In genomic region chr11:106421673-106422292, GRCh38 we compare ENCODE assay signal across 24 cellular contexts.
DNase-seq lines count a peak whose midpoint lies in the region; ATAC-seq and TF ChIP-seq lines count a peak whose summit lies in the region.
"Had no signal": no experiment of that assay in that cellular context is flagged by ENCODE, and none has a peak within 500 bp of the region (broad histone marks: within the 10 kb centered on the region; RNA-seq: fewer than 3 reads in every experiment).

No MANE protein-coding gene starts in this region.

- ATAC-seq in SK-N-SH treated with all-trans-retinoic acid at 6 μM for 48 hours (peak; percentile 82), GM18870 (IDR thresholded peaks at IDR 0.05; ENCODE audit: unreplicated experiment) (no peak)
- ATAC-seq: activated CD4-positive, alpha-beta T cell treated with anti-CD3 and anti-CD28 coated beads for 36 hours; activated CD8-positive, alpha-beta T cell treated with anti-CD3 and anti-CD28 coated beads, Interleukin-2, amount 10 ng/mL, durations not matched to agents 7 days and 5 days; HCT116; Panc1 had no signal

- DNase-seq in D341Med (ENCODE audit: low spot score): peak; percentile 28
- peak; percentile 24 for DNase-seq in NCI-H2171 (lab: John Stamatoyannopoulos, UW)
- DNase-seq in iris pigment epithelial cell (ENCODE audit: low read depth): peak; percentile 15
- DNase-seq in amniotic stem cell (lab: John Stamatoyannopoulos, UW): no peak
- DNase-seq in NOMO-1 treated with dmso at 0.1 percent for 144 hours (lab: John Stamatoyannopoulos, UW; ENCODE audit: unreplicated experiment): no peak
- DNase-seq: activated CD4-positive, alpha-beta T cell treated with anti-CD3 and anti-CD28 coated beads for 36 hours; activated CD8-positive, alpha-beta T cell treated with anti-CD3 and anti-CD28 coated beads, Interleukin-2, amount 10 ng/mL, durations not matched to agents 7 days and 5 days; activated naive CD4-positive, alpha-beta T cell treated with anti-CD3 and anti-CD28 coated beads, Interleukin-2, amount 10 ng/mL, durations not matched to agents 7 days and 5 days; adrenal gland; AML-193; brain microvascular endothelial cell; CD4-positive, alpha-beta memory T cell; DMS153; IMR-90; left ventricle myocardium inferior; NCI-H1048; NCI-H2107; SHP77 treated with DMSO at 0.1 percent for 48 hours; stimulated activated naive CD4-positive, alpha-beta T cell treated with Interleukin-2 at 50 U/mL for 16 hours; T-helper 9 cell had no signal

TF ChIP-seq in SK-N-SH treated with all-trans-retinoic acid at 6 μM for 48 hours, 23 proteins besides CTCF, POLR2A, EP300 and RAD21:
- no peak for TF ChIP-seq RARB (CRISPR knock-in tag; IDR thresholded peaks at IDR 0.05)
- no peak for TF ChIP-seq OSR1 (CRISPR knock-in tag; IDR thresholded peaks at IDR 0.05)
- peak; percentile 67 for TF ChIP-seq ISL1 (CRISPR knock-in tag; IDR thresholded peaks at IDR 0.05)
- no peak for TF ChIP-seq ZNF565 (CRISPR knock-in tag; conservative IDR thresholded peaks at IDR 0.05; ENCODE audit: low read depth)
- TF ChIP-seq POU6F1 (CRISPR knock-in tag; IDR thresholded peaks at IDR 0.05; ENCODE audit: borderline replicate concordance, low read depth): no peak
- TF ChIP-seq BACH2 (CRISPR knock-in tag; IDR thresholded peaks at IDR 0.05; ENCODE audit: borderline replicate concordance): no peak
- TF ChIP-seq ZC3H10 (CRISPR knock-in tag; IDR thresholded peaks at IDR 0.05): no peak
- no peak for TF ChIP-seq CSDC2 (CRISPR knock-in tag; IDR thresholded peaks at IDR 0.05)
- TF ChIP-seq ZNF70 (CRISPR knock-in tag; IDR thresholded peaks at IDR 0.05): no peak
- TF ChIP-seq ZNF8 (CRISPR knock-in tag; IDR thresholded peaks at IDR 0.05): no peak
- no peak for TF ChIP-seq ESRRG (CRISPR knock-in tag; IDR thresholded peaks at IDR 0.05)
- TF ChIP-seq ARNTL (CRISPR knock-in tag; IDR thresholded peaks at IDR 0.05; ENCODE audit: borderline replicate concordance, low read depth): no peak
- TF ChIP-seq ZFP30 (CRISPR knock-in tag; IDR thresholded peaks at IDR 0.05): peak; percentile 53

Comparison
In these comparisons a context has a peak if more than half of its experiments do, and no peak if none do; other contexts are left out.
1. DNase-seq: peak in D341Med (single experiment), NCI-H2171 (single experiment) and iris pigment epithelial cell (single experiment); none in amniotic stem cell (single experiment) and NOMO-1 treated with dmso at 0.1 percent for 144 hours (single experiment).